ENCODE assay signal across 8 cellular contexts in genomic region chr6:5261545-5262109, GRCh38. TPM values are rescaled to one million over a fixed set of nuclear protein-coding genes. Genes with fewer than 3 reads are reported as not detected.
A peak's percentile ranks its signal among the peaks of the same experiment; 100 is the strongest.
DNase-seq lines count a peak whose midpoint lies in the region; ATAC-seq, FAIRE-seq and TF ChIP-seq lines count a peak whose summit lies in the region.

No MANE protein-coding gene starts in this region.

- no peaks in the 10 kb centered on the region for H3K9me2 ChIP-seq in PC-9 (ENCODE audit: insufficient read depth)

- CTCF ChIA-PET in PC-9 (lab: Charles Lee), result interaction anchor here (0.5 kb wide), 1 partner anchor 117 kb away, joined by 4 read pairs; no protein-coding TSS in a partner anchor

- H3K4me2 ChIP-seq in PC-9, result peak overlapping the region; percentile 84

- no peak for TF ChIP-seq EP300 in esophagus muscularis mucosa (IDR thresholded peaks at IDR 0.05)

- WGBS in esophagus muscularis mucosa, result 0% methylated on average over 12 of the region's 19 CpGs
- WGBS in prostate gland, result under 1% methylated on average over 19 of the region's 19 CpGs

- H3K27me3 ChIP-seq in PC-9 (ENCODE audit: insufficient read depth, low read depth) (no peaks in the 10 kb centered on the region), esophagus muscularis mucosa (no peaks in the 10 kb centered on the region), prostate gland (replicated peaks; ENCODE audit: insufficient read depth) (no peaks in the 10 kb centered on the region)

- no peak for ATAC-seq in activated CD4-positive, CD25-positive, alpha-beta regulatory T cell treated with anti-CD3 and anti-CD28 coated beads, Interleukin-2, amount 50 U/mL, for 24 hours
- ATAC-seq in GM21367 (IDR thresholded peaks at IDR 0.05; ENCODE audit: unreplicated experiment), result no peak

- no peak for TF ChIP-seq POLR2A in esophagus muscularis mucosa (IDR thresholded peaks at IDR 0.05; ENCODE audit: low read depth)
- no peak for TF ChIP-seq POLR2A in prostate gland (IDR thresholded peaks at IDR 0.05)

- H3K4me1 ChIP-seq in PC-9 (replicated peaks; ENCODE audit: insufficient read depth) (peaks cover 18% of the 10 kb centered on the region; the same call in 1 of the 2 replicates), esophagus muscularis mucosa (peaks cover 17 to 26% (median 24%) of the 10 kb centered on the region in 4 donors), prostate gland (replicated peaks) (no peaks in the 10 kb centered on the region)

- DNase-seq in GM18507 (ENCODE audit: extremely low spot score, insufficient read length, low read depth) (no peak), PC-9 (no peak), esophagus muscularis mucosa (ENCODE audit: extremely low spot score) (no peak), prostate gland (ENCODE audit: low spot score) (no peak), SIG-M5 (lab: John Stamatoyannopoulos, UW) (no peak), NCI-H2171 treated with DMSO at 0.1 percent for 48 hours (lab: John Stamatoyannopoulos, UW) (no peak)

- H3K4me3 ChIP-seq in PC-9 (peak overlapping the region; percentile 82), esophagus muscularis mucosa (peak overlapping the region; percentile 72 to 82 (median 75)), prostate gland (peak overlapping the region; percentile 84 to 88)

- FAIRE-seq in GM18507 (lab: Jason Lieb, UNC), result peak; percentile 44

- H2AFZ ChIP-seq in PC-9, result peak overlapping the region; percentile 98

- intact Hi-C loops in PC-9 (cut with micrococcal nuclease; ENCODE audit: unreplicated experiment), result loop anchor here (5.0 kb wide), 3 partner anchors 104 to 301 kb away; no protein-coding TSS in a partner anchor
- intact Hi-C loops in esophagus muscularis mucosa (cut with DNase I), result loop anchor here (5.0 to 10.0 kb wide), 2 partner anchors 119 to 257 kb away; partner anchors contain the start of gene RPP40
- intact Hi-C loops in prostate gland (cut with DNase I), result loop anchor here (2.0 kb wide), 1 partner anchor 57 kb away; no protein-coding TSS in a partner anchor

- no peaks in the 10 kb centered on the region for H4K20me1 ChIP-seq in PC-9 (ENCODE audit: insufficient read depth)

- BruUV-seq in PC-9 (replicated peaks; lab: Mats Ljungman, UMichigan), result TSS peak; percentile 58

- no peaks in the 10 kb centered on the region; the same call in 1 of the 2 replicates for H3F3A ChIP-seq in PC-9 (ENCODE audit: insufficient read depth, low read depth)

- H3K27ac ChIP-seq in PC-9 (peak overlapping the region; percentile 88), esophagus muscularis mucosa (replicated peaks in 1 of 4) (peak overlapping the region; percentile 89 to 94 (median 92)), prostate gland (peak overlapping the region; percentile 94 to 95)

- H3K79me2 ChIP-seq in PC-9 (ENCODE audit: low read depth), result peaks cover 37% of the 10 kb centered on the region

- POLR2A ChIA-PET in PC-9 (lab: Charles Lee; ENCODE audit: unreplicated experiment), result interaction anchor here (0.7 kb wide), 1 partner anchor 1614 kb away, joined by 3 read pairs; no protein-coding TSS in a partner anchor

- no peaks in the 10 kb centered on the region for H3K36me3 ChIP-seq in PC-9 (ENCODE audit: low read depth)
- peaks cover 0 to 18% (median 0%) of the 10 kb centered on the region in 4 donors for H3K36me3 ChIP-seq in esophagus muscularis mucosa
- H3K36me3 ChIP-seq in prostate gland, result no peaks in the 10 kb centered on the region

- no peak for TF ChIP-seq CTCF in PC-9 (conservative IDR thresholded peaks at IDR 0.05)
- TF ChIP-seq CTCF in esophagus muscularis mucosa (IDR thresholded peaks at IDR 0.05), result no peak
- TF ChIP-seq CTCF in prostate gland (IDR thresholded peaks at IDR 0.05), result no peak

- H3K9me3 ChIP-seq in PC-9 (ENCODE audit: insufficient read depth, low read depth) (no peaks in the 10 kb centered on the region), esophagus muscularis mucosa (no peaks in the 10 kb centered on the region), prostate gland (no peaks in the 10 kb centered on the region)

RNA-seq across cellular contexts. Expression of gene FARS2, which starts 0.3 kb away (rescaled TPM):
- 25.1 and 26.7 TPM in 2 replicates for total RNA-seq in PC-9 (2021)
- 10 to 100 TPM; 10.6 to 24.9 (median 15.2) TPM for total RNA-seq in esophagus muscularis mucosa
- total RNA-seq in prostate gland, result 10 to 100 TPM; 11.6 to 19.5 TPM

RNA-seq across cellular contexts. Expression of gene LYRM4, which starts 0.9 kb away (rescaled TPM):
- 30.6 and 37.0 TPM in 2 replicates for total RNA-seq in PC-9 (2021)
- 10 to 100 TPM; 16.9 to 20.9 (median 18.4) TPM for total RNA-seq in esophagus muscularis mucosa
- 10 to 100 TPM; 21.4 to 23.7 TPM for total RNA-seq in prostate gland
